ENCODE assay signal across 8 cellular contexts in the genomic region with DNA sequence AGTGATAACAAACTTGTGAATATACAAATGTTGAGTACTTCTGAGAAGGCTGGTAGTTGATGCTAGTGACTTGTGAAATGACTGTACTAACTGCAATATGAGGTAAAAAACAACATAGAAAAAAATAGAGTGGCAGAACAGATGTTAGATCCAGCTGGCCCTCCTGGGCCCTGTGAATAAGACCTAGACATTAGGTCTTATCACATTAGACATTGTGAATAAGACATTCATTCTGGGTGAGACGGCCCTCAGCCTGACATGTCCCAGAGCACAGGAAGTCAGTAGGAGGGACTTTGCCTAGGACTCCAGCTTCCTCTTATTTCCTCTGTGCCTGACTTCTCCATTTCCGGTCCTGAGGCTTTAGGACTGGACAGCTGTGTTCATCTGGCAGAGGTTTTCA. TPM values are rescaled to one million over a fixed set of nuclear protein-coding genes. Genes with fewer than 3 reads are reported as not detected.
A peak's percentile ranks its signal among the peaks of the same experiment; 100 is the strongest.
DNase-seq lines count a peak whose midpoint lies in the region; ATAC-seq, FAIRE-seq and TF ChIP-seq lines count a peak whose summit lies in the region.

No MANE protein-coding gene starts in this region.

- no peak overlapping the region for H3K27ac Mint-ChIP-seq in T-helper 17 cell

- 0 out of 2 replicates have a peak, but pooled peaks have one; percentile 14 for TF ChIP-seq POLR2A in Raji (IDR thresholded peaks at IDR 0.05; ENCODE audit: insufficient read depth, low read depth, low read length)
- TF ChIP-seq POLR2A in HepG2 (IDR thresholded peaks at IDR 0.05; ENCODE audit: insufficient read depth in 1 of 2, low read depth in 2 of 2, low read length in 2 of 2), result no peak

- no peak overlapping the region for H3K27ac ChIP-seq in HepG2 (ENCODE audit: extremely low read length, insufficient read depth, low read length)
- no peak overlapping the region for H3K27ac ChIP-seq in substantia nigra (ENCODE audit: low read depth, low read length, poor library complexity, severe bottlenecking)

- no peak overlapping the region for H3K4me3 Mint-ChIP-seq in T-helper 17 cell

- peak; percentile 33 for ATAC-seq in GM21529 (IDR thresholded peaks at IDR 0.05; ENCODE audit: unreplicated experiment)
- peak; percentile 59; the same call in 2 of the 3 replicates for ATAC-seq in HepG2
- no peak for ATAC-seq in T-helper 17 cell
- no peak for ATAC-seq in HG02970 (IDR thresholded peaks at IDR 0.05; ENCODE audit: low FRiP score, unreplicated experiment)

- H3K36me3 ChIP-seq in HepG2 (replicated peaks in 1 of 2; ENCODE audit: control insufficient read depth in 1 of 2, insufficient read depth in 2 of 2, low read length in 2 of 2), result no peaks in the 10 kb centered on the region

- intact Hi-C loops in HepG2 (cut with micrococcal nuclease; ENCODE audit: unreplicated experiment), result no loop called here

- H2AFZ ChIP-seq in HepG2 (ENCODE audit: low read length), result peak overlapping the region; percentile 20

- POLR2A ChIA-PET in HepG2 (lab: Yijun Ruan, JAX), result no interaction called here

- CTCF ChIA-PET in HepG2 (lab: Yijun Ruan, JAX; ENCODE audit: low intra/inter-chr PET ratio, low total read pairs), result no interaction called here

- peaks cover 4% of the 10 kb centered on the region for H3K4me1 ChIP-seq in HepG2 (ENCODE audit: insufficient read depth, low read length)

- no peak for TF ChIP-seq RAD21 in HepG2 (CRISPR knock-in tag; IDR thresholded peaks at IDR 0.05)

- H3K9ac ChIP-seq in HepG2 (ENCODE audit: insufficient read depth, low read depth, low read length), result no peak overlapping the region

- TF ChIP-seq CTCF in HepG2 (CRISPR knock-in tag; IDR thresholded peaks at IDR 0.05), result no peak

- H3K36me3 Mint-ChIP-seq in T-helper 17 cell (ENCODE audit: low read depth), result no peaks in the 10 kb centered on the region

- H3K9me3 ChIP-seq in HepG2 (ENCODE audit: low read length) (no peaks in the 10 kb centered on the region), T-helper 17 cell (ENCODE audit: control insufficient read depth, low read length, poor library complexity, severe bottlenecking) (no peaks in the 10 kb centered on the region)

- in situ Hi-C loops in HepG2 (cut with HindIII; ENCODE audit: extremely low pct_ligation_motif_present, low pct_unique_long_range_greater_than_20kb), result no loop called here

- 0 out of 2 replicates have a peak overlapping the region, but pooled peaks have one; percentile 21 for H3K4me2 ChIP-seq in HepG2 (ENCODE audit: low read depth, low read length)

- no TSS peak for BruUV-seq in HepG2 (replicated peaks; lab: Mats Ljungman, UMichigan)

- H3K27me3 ChIP-seq in HepG2 (ENCODE audit: control insufficient read depth in 1 of 2, insufficient read depth in 2 of 2, low read length in 2 of 2), result peaks cover 0 to 27% of the 10 kb centered on the region in 2 experiments; a peak in 4 of 5 replicates

- H3K4me1 Mint-ChIP-seq in T-helper 17 cell, result peaks cover 16% of the 10 kb centered on the region

- no peak for TF ChIP-seq EP300 in HepG2 (IDR thresholded peaks at IDR 0.05; ENCODE audit: low read depth in 2 of 2, low read length in 2 of 2)
- TF ChIP-seq EP300 in HepG2 (CRISPR knock-in tag; IDR thresholded peaks at IDR 0.05; ENCODE audit: borderline replicate concordance), result no peak

- H3K27me3 Mint-ChIP-seq in T-helper 17 cell, result peaks cover 28% of the 10 kb centered on the region

- 0% methylated on average over 2 of the region's 2 CpGs for WGBS in HepG2 (ENCODE audit: low lambda C conversion rate)

- no peak for FAIRE-seq in HepG2 (lab: Jason Lieb, UNC)

- H4K20me1 ChIP-seq in HepG2 (ENCODE audit: insufficient read depth, low read length), result no peaks in the 10 kb centered on the region

- H3K4me3 ChIP-seq in HepG2 (replicated peaks in 1 of 3; ENCODE audit: insufficient read depth in 1 of 3, low read depth in 2 of 3, low read length in 3 of 3), result no peak overlapping the region

- H3K79me2 ChIP-seq in HepG2 (ENCODE audit: insufficient read depth, low read length), result no peaks in the 10 kb centered on the region

- DNase-seq in EH (ENCODE audit: low read depth) (peak; percentile 56), HepG2 (ENCODE audit: low spot score) (no peak), T-helper 17 cell (no peak), NCI-H510A (lab: John Stamatoyannopoulos, UW) (no peak), substantia nigra (lab: John Stamatoyannopoulos, UW) (no peak)

RNA-seq across cellular contexts. Expression of a gene that starts 22.9 kb away (rescaled TPM):
- total RNA-seq in HepG2 (2016; rRNA removed; fragmentation: Illumina TruSeq; extraction: Trizol) (0.53 and 0.66 TPM in 2 replicates), T-helper 17 cell (10 to 100 TPM in 1 of 2 donors, 1 to 10 TPM in 1; 8.3 to 14.6 TPM)
- 0.20 and 0.26 TPM in 2 replicates for total RNA-seq in HepG2 (2016; cell fraction: cytosol; rRNA removed; fragmentation: Illumina TruSeq; extraction: Trizol; ENCODE audit: low read depth)
- total RNA-seq in HepG2 (2016; cell fraction: insoluble cytoplasmic fraction; rRNA removed; fragmentation: Illumina TruSeq; extraction: Trizol), result 0.73 and 0.74 TPM in 2 replicates
- 0.46 and 0.79 TPM in 2 replicates for total RNA-seq in HepG2 (2016; cell fraction: membrane; rRNA removed; fragmentation: Illumina TruSeq; extraction: Trizol)
- 0.34 and 0.87 TPM in 2 replicates for total RNA-seq in HepG2 (2016; cell fraction: nucleus; rRNA removed; fragmentation: Illumina TruSeq; extraction: Trizol)
- 0.74 and 0.84 TPM in 2 replicates for polyA plus RNA-seq in HepG2 (2011; rRNA removed)
- polyA plus RNA-seq in HepG2 (2011; cell fraction: cytosol; rRNA removed), result 0.74 and 0.95 TPM in 2 replicates
- polyA plus RNA-seq in HepG2 (2011; cell fraction: nucleus; rRNA removed), result 0.97 and 1.7 TPM in 2 replicates
- 1.3 and 1.6 TPM in 2 replicates for polyA plus RNA-seq in HepG2 (2012)
- polyA plus RNA-seq in HepG2 (2016; cell fraction: cytosol; fragmentation: Illumina TruSeq; extraction: Trizol; ENCODE audit: low read depth), result 0.22 and 0.43 TPM in 2 replicates
- 0.35 and 0.96 TPM in 2 replicates for polyA plus RNA-seq in HepG2 (2016; cell fraction: insoluble cytoplasmic fraction; fragmentation: Illumina TruSeq; extraction: Trizol; ENCODE audit: low read depth)
- 0.50 and 0.79 TPM in 2 replicates for polyA plus RNA-seq in HepG2 (2016; cell fraction: membrane; fragmentation: Illumina TruSeq; extraction: Trizol; ENCODE audit: low read depth)
- 0.36 and 0.63 TPM in 2 replicates for polyA plus RNA-seq in HepG2 (2016; cell fraction: nucleus; fragmentation: Illumina TruSeq; extraction: Trizol; ENCODE audit: insufficient read depth, low read depth)
- polyA minus RNA-seq in HepG2 (2011; rRNA and poly(A)+ RNA removed; ENCODE audit: low replicate concordance), result 1.5 and 3.0 TPM in 2 replicates
- 0.40 and 0.62 TPM in 2 replicates for polyA minus RNA-seq in HepG2 (2011; cell fraction: cytosol; rRNA and poly(A)+ RNA removed)
- 0.64 and 1.4 TPM in 2 replicates for polyA minus RNA-seq in HepG2 (2011; cell fraction: nucleus; rRNA and poly(A)+ RNA removed)

RNA-seq across cellular contexts. Expression of a gene that starts 23.7 kb away (rescaled TPM):
- total RNA-seq in HepG2 (2016; rRNA removed; fragmentation: Illumina TruSeq; extraction: Trizol) (0.39 and 0.55 TPM in 2 replicates), T-helper 17 cell (1 to 10 TPM in 1 of 2 donors, under 1 TPM in 1; 0.75 to 2.0 TPM)
- not detected in 2 replicates for total RNA-seq in HepG2 (2016; cell fraction: cytosol; rRNA removed; fragmentation: Illumina TruSeq; extraction: Trizol; ENCODE audit: low read depth)
- total RNA-seq in HepG2 (2016; cell fraction: insoluble cytoplasmic fraction; rRNA removed; fragmentation: Illumina TruSeq; extraction: Trizol), result 0.36 and 0.82 TPM in 2 replicates
- 0.09 and 0.10 TPM in 2 replicates for total RNA-seq in HepG2 (2016; cell fraction: membrane; rRNA removed; fragmentation: Illumina TruSeq; extraction: Trizol)
- 0.60 and 0.84 TPM in 2 replicates for total RNA-seq in HepG2 (2016; cell fraction: nucleus; rRNA removed; fragmentation: Illumina TruSeq; extraction: Trizol)
- 6.5 and 7.2 TPM in 2 replicates for polyA plus RNA-seq in HepG2 (2011; rRNA removed)
- 6.0 and 6.6 TPM in 2 replicates for polyA plus RNA-seq in HepG2 (2011; cell fraction: cytosol; rRNA removed)
- polyA plus RNA-seq in HepG2 (2011; cell fraction: nucleus; rRNA removed), result 9.6 and 11.7 TPM in 2 replicates
- polyA plus RNA-seq in HepG2 (2012), result 4.3 and 13.1 TPM in 2 replicates
- 0.19 TPM in 1 of 2 replicates, not detected in the other for polyA plus RNA-seq in HepG2 (2016; cell fraction: cytosol; fragmentation: Illumina TruSeq; extraction: Trizol; ENCODE audit: low read depth)
- polyA plus RNA-seq in HepG2 (2016; cell fraction: insoluble cytoplasmic fraction; fragmentation: Illumina TruSeq; extraction: Trizol; ENCODE audit: low read depth), result 0.13 and 0.20 TPM in 2 replicates
- polyA plus RNA-seq in HepG2 (2016; cell fraction: membrane; fragmentation: Illumina TruSeq; extraction: Trizol; ENCODE audit: low read depth), result 0.07 and 0.14 TPM in 2 replicates
- polyA plus RNA-seq in HepG2 (2016; cell fraction: nucleus; fragmentation: Illumina TruSeq; extraction: Trizol; ENCODE audit: insufficient read depth, low read depth), result 1.2 and 1.6 TPM in 2 replicates
- 0.72 and 6.0 TPM in 2 replicates for polyA minus RNA-seq in HepG2 (2011; rRNA and poly(A)+ RNA removed; ENCODE audit: low replicate concordance)
- polyA minus RNA-seq in HepG2 (2011; cell fraction: cytosol; rRNA and poly(A)+ RNA removed), result 1.9 and 5.7 TPM in 2 replicates
- 4.0 TPM in 2 replicates for polyA minus RNA-seq in HepG2 (2011; cell fraction: nucleus; rRNA and poly(A)+ RNA removed)

RNA-seq across cellular contexts. Expression of a gene that starts 47.7 kb away (rescaled TPM):
- total RNA-seq in HepG2 (2016; rRNA removed; fragmentation: Illumina TruSeq; extraction: Trizol) (37.0 and 47.7 TPM in 2 replicates), T-helper 17 cell (10 to 100 TPM; 18.5 to 21.4 TPM)
- 13.0 and 16.0 TPM in 2 replicates for total RNA-seq in HepG2 (2016; cell fraction: cytosol; rRNA removed; fragmentation: Illumina TruSeq; extraction: Trizol; ENCODE audit: low read depth)
- 32.1 and 51.7 TPM in 2 replicates for total RNA-seq in HepG2 (2016; cell fraction: insoluble cytoplasmic fraction; rRNA removed; fragmentation: Illumina TruSeq; extraction: Trizol)
- total RNA-seq in HepG2 (2016; cell fraction: membrane; rRNA removed; fragmentation: Illumina TruSeq; extraction: Trizol), result 24.9 and 25.2 TPM in 2 replicates
- total RNA-seq in HepG2 (2016; cell fraction: nucleus; rRNA removed; fragmentation: Illumina TruSeq; extraction: Trizol), result 34.3 and 38.8 TPM in 2 replicates
- polyA plus RNA-seq in HepG2 (2011; rRNA removed), result 50.3 and 56.1 TPM in 2 replicates
- polyA plus RNA-seq in HepG2 (2011; cell fraction: cytosol; rRNA removed), result 53.8 and 61.4 TPM in 2 replicates
- 92.9 and 109 TPM in 2 replicates for polyA plus RNA-seq in HepG2 (2011; cell fraction: nucleus; rRNA removed)
- polyA plus RNA-seq in HepG2 (2012), result 40.6 and 45.3 TPM in 2 replicates
- polyA plus RNA-seq in HepG2 (2016; cell fraction: cytosol; fragmentation: Illumina TruSeq; extraction: Trizol; ENCODE audit: low read depth), result 12.6 and 14.4 TPM in 2 replicates
- 35.6 and 37.4 TPM in 2 replicates for polyA plus RNA-seq in HepG2 (2016; cell fraction: insoluble cytoplasmic fraction; fragmentation: Illumina TruSeq; extraction: Trizol; ENCODE audit: low read depth)
- 20.3 and 20.9 TPM in 2 replicates for polyA plus RNA-seq in HepG2 (2016; cell fraction: membrane; fragmentation: Illumina TruSeq; extraction: Trizol; ENCODE audit: low read depth)
- 59.5 and 59.8 TPM in 2 replicates for polyA plus RNA-seq in HepG2 (2016; cell fraction: nucleus; fragmentation: Illumina TruSeq; extraction: Trizol; ENCODE audit: insufficient read depth, low read depth)
- polyA minus RNA-seq in HepG2 (2011; rRNA and poly(A)+ RNA removed; ENCODE audit: low replicate concordance), result 72.4 and 106 TPM in 2 replicates
- 20.8 and 28.5 TPM in 2 replicates for polyA minus RNA-seq in HepG2 (2011; cell fraction: cytosol; rRNA and poly(A)+ RNA removed)
- 35.9 and 51.6 TPM in 2 replicates for polyA minus RNA-seq in HepG2 (2011; cell fraction: nucleus; rRNA and poly(A)+ RNA removed)

RNA-seq across cellular contexts. Expression of a gene that starts 47.9 kb away (rescaled TPM):
- 67.0 and 174 TPM in 2 replicates for total RNA-seq in HepG2 (2016; rRNA removed; fragmentation: Illumina TruSeq; extraction: Trizol)
- total RNA-seq in HepG2 (2016; cell fraction: cytosol; rRNA removed; fragmentation: Illumina TruSeq; extraction: Trizol; ENCODE audit: low read depth), result 95.5 and 114 TPM in 2 replicates
- total RNA-seq in HepG2 (2016; cell fraction: insoluble cytoplasmic fraction; rRNA removed; fragmentation: Illumina TruSeq; extraction: Trizol), result 65.6 and 181 TPM in 2 replicates
- 120 and 144 TPM in 2 replicates for total RNA-seq in HepG2 (2016; cell fraction: membrane; rRNA removed; fragmentation: Illumina TruSeq; extraction: Trizol)
- 197 and 227 TPM in 2 replicates for total RNA-seq in HepG2 (2016; cell fraction: nucleus; rRNA removed; fragmentation: Illumina TruSeq; extraction: Trizol)
- 267 and 291 TPM in 2 replicates for polyA plus RNA-seq in HepG2 (2011; rRNA removed)
- 214 and 249 TPM in 2 replicates for polyA plus RNA-seq in HepG2 (2011; cell fraction: cytosol; rRNA removed)
- polyA plus RNA-seq in HepG2 (2011; cell fraction: nucleus; rRNA removed), result 1,050 and 1,263 TPM in 2 replicates
- polyA plus RNA-seq in HepG2 (2012), result 138 and 140 TPM in 2 replicates
- polyA plus RNA-seq in HepG2 (2016; cell fraction: cytosol; fragmentation: Illumina TruSeq; extraction: Trizol; ENCODE audit: low read depth), result 118 and 134 TPM in 2 replicates
- polyA plus RNA-seq in HepG2 (2016; cell fraction: insoluble cytoplasmic fraction; fragmentation: Illumina TruSeq; extraction: Trizol; ENCODE audit: low read depth), result 70.3 and 84.7 TPM in 2 replicates
- polyA plus RNA-seq in HepG2 (2016; cell fraction: membrane; fragmentation: Illumina TruSeq; extraction: Trizol; ENCODE audit: low read depth), result 127 and 139 TPM in 2 replicates
- 543 and 555 TPM in 2 replicates for polyA plus RNA-seq in HepG2 (2016; cell fraction: nucleus; fragmentation: Illumina TruSeq; extraction: Trizol; ENCODE audit: insufficient read depth, low read depth)
- polyA minus RNA-seq in HepG2 (2011; rRNA and poly(A)+ RNA removed; ENCODE audit: low replicate concordance), result 211 and 273 TPM in 2 replicates
- polyA minus RNA-seq in HepG2 (2011; cell fraction: cytosol; rRNA and poly(A)+ RNA removed), result 79.8 and 82.9 TPM in 2 replicates
- polyA minus RNA-seq in HepG2 (2011; cell fraction: nucleus; rRNA and poly(A)+ RNA removed), result 199 and 204 TPM in 2 replicates
- 100 to 1,000 TPM; 139 to 153 TPM for total RNA-seq in T-helper 17 cell

RNA-seq across cellular contexts. Expression of a gene that starts 51.4 kb away (rescaled TPM):
- total RNA-seq in HepG2 (2016; rRNA removed; fragmentation: Illumina TruSeq; extraction: Trizol) (23.9 and 27.6 TPM in 2 replicates), T-helper 17 cell (under 1 TPM in 1 of 2 donors, not detected in 1; 0.23 TPM)
- total RNA-seq in HepG2 (2016; cell fraction: cytosol; rRNA removed; fragmentation: Illumina TruSeq; extraction: Trizol; ENCODE audit: low read depth), result 2.6 and 3.3 TPM in 2 replicates
- 22.2 and 26.8 TPM in 2 replicates for total RNA-seq in HepG2 (2016; cell fraction: insoluble cytoplasmic fraction; rRNA removed; fragmentation: Illumina TruSeq; extraction: Trizol)
- 5.5 and 6.0 TPM in 2 replicates for total RNA-seq in HepG2 (2016; cell fraction: membrane; rRNA removed; fragmentation: Illumina TruSeq; extraction: Trizol)
- 33.6 and 38.9 TPM in 2 replicates for total RNA-seq in HepG2 (2016; cell fraction: nucleus; rRNA removed; fragmentation: Illumina TruSeq; extraction: Trizol)
- polyA plus RNA-seq in HepG2 (2011; rRNA removed), result 72.9 and 89.8 TPM in 2 replicates
- polyA plus RNA-seq in HepG2 (2011; cell fraction: cytosol; rRNA removed), result 26.2 and 34.1 TPM in 2 replicates
- polyA plus RNA-seq in HepG2 (2011; cell fraction: nucleus; rRNA removed), result 328 and 444 TPM in 2 replicates
- polyA plus RNA-seq in HepG2 (2012), result 18.7 and 45.3 TPM in 2 replicates
- polyA plus RNA-seq in HepG2 (2016; cell fraction: cytosol; fragmentation: Illumina TruSeq; extraction: Trizol; ENCODE audit: low read depth), result 1.8 and 2.4 TPM in 2 replicates
- 24.5 and 26.6 TPM in 2 replicates for polyA plus RNA-seq in HepG2 (2016; cell fraction: insoluble cytoplasmic fraction; fragmentation: Illumina TruSeq; extraction: Trizol; ENCODE audit: low read depth)
- polyA plus RNA-seq in HepG2 (2016; cell fraction: membrane; fragmentation: Illumina TruSeq; extraction: Trizol; ENCODE audit: low read depth), result 3.1 and 3.3 TPM in 2 replicates
- 74.4 and 79.7 TPM in 2 replicates for polyA plus RNA-seq in HepG2 (2016; cell fraction: nucleus; fragmentation: Illumina TruSeq; extraction: Trizol; ENCODE audit: insufficient read depth, low read depth)
- polyA minus RNA-seq in HepG2 (2011; rRNA and poly(A)+ RNA removed; ENCODE audit: low replicate concordance), result 0.37 and 58.7 TPM in 2 replicates
- 15.7 and 18.8 TPM in 2 replicates for polyA minus RNA-seq in HepG2 (2011; cell fraction: cytosol; rRNA and poly(A)+ RNA removed)
- polyA minus RNA-seq in HepG2 (2011; cell fraction: nucleus; rRNA and poly(A)+ RNA removed), result 68.4 and 72.2 TPM in 2 replicates

Comparison
In these comparisons a context has a peak if more than half of its experiments do, and no peak if none do; other contexts are left out.
1. ATAC-seq: peak in GM21529 (single experiment) and HepG2 (single experiment); none in T-helper 17 cell (single experiment) and HG02970 (single experiment).